Comparison of ENCODE assay signal across 2 cellular contexts in genomic region chr7:55086413-55087201, GRCh38.
TF ChIP-seq lines count a peak whose summit lies in the region.

No MANE protein-coding gene starts in this region.

TF ChIP-seq in GM12878, 131 proteins besides CTCF, POLR2A, EP300 and RAD21 (continued from another document and continues in another):
- no peak for TF ChIP-seq ELK1 (IDR thresholded peaks at IDR 0.05; ENCODE audit: low read depth, low read length)
- TF ChIP-seq IKZF1 (conservative IDR thresholded peaks at IDR 0.05) = peak; percentile 97
- no peak for TF ChIP-seq SIX5 (IDR thresholded peaks at IDR 0.05; ENCODE audit: low read depth, low read length, severe bottlenecking)
- TF ChIP-seq HCFC1 (IDR thresholded peaks at IDR 0.05; ENCODE audit: low read length) = no peak
- no peak for TF ChIP-seq PAX8 (IDR thresholded peaks at IDR 0.05)
- TF ChIP-seq ZNF207 (IDR thresholded peaks at IDR 0.05; ENCODE audit: borderline replicate concordance) = no peak
- TF ChIP-seq E4F1 (IDR thresholded peaks at IDR 0.05; ENCODE audit: borderline replicate concordance, partially characterized antibody) = no peak
- no peak for TF ChIP-seq FOXM1 (IDR thresholded peaks at IDR 0.05; ENCODE audit: low read depth, low read length)
- TF ChIP-seq, protein P1, sequence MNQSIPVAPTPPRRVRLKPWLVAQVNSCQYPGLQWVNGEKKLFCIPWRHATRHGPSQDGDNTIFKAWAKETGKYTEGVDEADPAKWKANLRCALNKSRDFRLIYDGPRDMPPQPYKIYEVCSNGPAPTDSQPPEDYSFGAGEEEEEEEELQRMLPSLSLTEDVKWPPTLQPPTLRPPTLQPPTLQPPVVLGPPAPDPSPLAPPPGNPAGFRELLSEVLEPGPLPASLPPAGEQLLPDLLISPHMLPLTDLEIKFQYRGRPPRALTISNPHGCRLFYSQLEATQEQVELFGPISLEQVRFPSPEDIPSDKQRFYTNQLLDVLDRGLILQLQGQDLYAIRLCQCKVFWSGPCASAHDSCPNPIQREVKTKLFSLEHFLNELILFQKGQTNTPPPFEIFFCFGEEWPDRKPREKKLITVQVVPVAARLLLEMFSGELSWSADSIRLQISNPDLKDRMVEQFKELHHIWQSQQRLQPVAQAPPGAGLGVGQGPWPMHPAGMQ (IDR thresholded peaks at IDR 0.05; ENCODE audit: borderline replicate concordance) = no peak
- TF ChIP-seq BMI1 (IDR thresholded peaks at IDR 0.05; ENCODE audit: borderline replicate concordance) = 0 out of 2 replicates have a peak, but pooled peaks have one; percentile 29
- no peak for TF ChIP-seq CEBPZ (IDR thresholded peaks at IDR 0.05; ENCODE audit: low read depth, low read length)
- TF ChIP-seq, protein P2, sequence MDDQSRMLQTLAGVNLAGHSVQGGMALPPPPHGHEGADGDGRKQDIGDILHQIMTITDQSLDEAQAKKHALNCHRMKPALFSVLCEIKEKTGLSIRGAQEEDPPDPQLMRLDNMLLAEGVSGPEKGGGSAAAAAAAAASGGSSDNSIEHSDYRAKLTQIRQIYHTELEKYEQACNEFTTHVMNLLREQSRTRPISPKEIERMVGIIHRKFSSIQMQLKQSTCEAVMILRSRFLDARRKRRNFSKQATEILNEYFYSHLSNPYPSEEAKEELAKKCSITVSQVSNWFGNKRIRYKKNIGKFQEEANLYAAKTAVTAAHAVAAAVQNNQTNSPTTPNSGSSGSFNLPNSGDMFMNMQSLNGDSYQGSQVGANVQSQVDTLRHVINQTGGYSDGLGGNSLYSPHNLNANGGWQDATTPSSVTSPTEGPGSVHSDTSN (IDR thresholded peaks at IDR 0.05; ENCODE audit: insufficient replicate concordance, low read depth, low read length) = no peak
- TF ChIP-seq SRF (IDR thresholded peaks at IDR 0.05; ENCODE audit: low read depth in 2 of 2, low read length in 2 of 2) = no peak
- no peak for TF ChIP-seq NFYA (IDR thresholded peaks at IDR 0.05; ENCODE audit: borderline replicate concordance, low read depth, low read length)
- TF ChIP-seq KLF5 (IDR thresholded peaks at IDR 0.05; ENCODE audit: partially characterized antibody) = no peak
- TF ChIP-seq BRCA1 (IDR thresholded peaks at IDR 0.05; ENCODE audit: low read depth, low read length) = no peak
- TF ChIP-seq PML (IDR thresholded peaks at IDR 0.05; ENCODE audit: low read length) = no peak
- TF ChIP-seq POLR2AphosphoS5 (IDR thresholded peaks at IDR 0.05; ENCODE audit: low read length) = no peak
- no peak for TF ChIP-seq NRF1 (conservative IDR thresholded peaks at IDR 0.05; ENCODE audit: low read depth, low read length)
- 0 out of 2 replicates have a peak, but pooled peaks have one; percentile 13 for TF ChIP-seq CHD2 (IDR thresholded peaks at IDR 0.05; ENCODE audit: borderline replicate concordance, low read depth, low read length)
- no peak for TF ChIP-seq POU2F2 (IDR thresholded peaks at IDR 0.05; ENCODE audit: borderline replicate concordance, low read depth, low read length)

TF ChIP-seq in HepG2, 621 proteins besides CTCF, POLR2A, EP300 and RAD21 (continued from another document and continues in another):
- TF ChIP-seq, protein P3, sequence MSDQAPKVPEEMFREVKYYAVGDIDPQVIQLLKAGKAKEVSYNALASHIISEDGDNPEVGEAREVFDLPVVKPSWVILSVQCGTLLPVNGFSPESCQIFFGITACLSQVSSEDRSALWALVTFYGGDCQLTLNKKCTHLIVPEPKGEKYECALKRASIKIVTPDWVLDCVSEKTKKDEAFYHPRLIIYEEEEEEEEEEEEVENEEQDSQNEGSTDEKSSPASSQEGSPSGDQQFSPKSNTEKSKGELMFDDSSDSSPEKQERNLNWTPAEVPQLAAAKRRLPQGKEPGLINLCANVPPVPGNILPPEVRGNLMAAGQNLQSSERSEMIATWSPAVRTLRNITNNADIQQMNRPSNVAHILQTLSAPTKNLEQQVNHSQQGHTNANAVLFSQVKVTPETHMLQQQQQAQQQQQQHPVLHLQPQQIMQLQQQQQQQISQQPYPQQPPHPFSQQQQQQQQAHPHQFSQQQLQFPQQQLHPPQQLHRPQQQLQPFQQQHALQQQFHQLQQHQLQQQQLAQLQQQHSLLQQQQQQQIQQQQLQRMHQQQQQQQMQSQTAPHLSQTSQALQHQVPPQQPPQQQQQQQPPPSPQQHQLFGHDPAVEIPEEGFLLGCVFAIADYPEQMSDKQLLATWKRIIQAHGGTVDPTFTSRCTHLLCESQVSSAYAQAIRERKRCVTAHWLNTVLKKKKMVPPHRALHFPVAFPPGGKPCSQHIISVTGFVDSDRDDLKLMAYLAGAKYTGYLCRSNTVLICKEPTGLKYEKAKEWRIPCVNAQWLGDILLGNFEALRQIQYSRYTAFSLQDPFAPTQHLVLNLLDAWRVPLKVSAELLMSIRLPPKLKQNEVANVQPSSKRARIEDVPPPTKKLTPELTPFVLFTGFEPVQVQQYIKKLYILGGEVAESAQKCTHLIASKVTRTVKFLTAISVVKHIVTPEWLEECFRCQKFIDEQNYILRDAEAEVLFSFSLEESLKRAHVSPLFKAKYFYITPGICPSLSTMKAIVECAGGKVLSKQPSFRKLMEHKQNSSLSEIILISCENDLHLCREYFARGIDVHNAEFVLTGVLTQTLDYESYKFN (CRISPR knock-in tag; conservative IDR thresholded peaks at IDR 0.05) = peak; percentile 39; the same call in 1 of the 2 replicates
- TF ChIP-seq TOPORS (CRISPR knock-in tag; IDR thresholded peaks at IDR 0.05) (no peak), SUZ12 (IDR thresholded peaks at IDR 0.05; ENCODE audit: low read depth, low read length) (no peak), FOXA3 (CRISPR knock-in tag; IDR thresholded peaks at IDR 0.05) (peak; percentile 61), GLI4 (CRISPR knock-in tag; IDR thresholded peaks at IDR 0.05; ENCODE audit: borderline replicate concordance) (no peak), TOE1 (CRISPR knock-in tag; IDR thresholded peaks at IDR 0.05) (no peak), ZBTB21 (CRISPR knock-in tag; IDR thresholded peaks at IDR 0.05) (no peak), GPN1 (CRISPR knock-in tag; IDR thresholded peaks at IDR 0.05; ENCODE audit: borderline replicate concordance) (no peak), SP5 (CRISPR knock-in tag; IDR thresholded peaks at IDR 0.05; ENCODE audit: borderline replicate concordance, low read depth) (peak; percentile 41; the same call in 1 of the 2 replicates), ZNF234 (CRISPR knock-in tag; conservative IDR thresholded peaks at IDR 0.05) (no peak), RELA (CRISPR knock-in tag; IDR thresholded peaks at IDR 0.05) (no peak), PRDM4 (CRISPR knock-in tag; IDR thresholded peaks at IDR 0.05; ENCODE audit: borderline replicate concordance) (no peak), ARID2 (CRISPR knock-in tag; IDR thresholded peaks at IDR 0.05; ENCODE audit: borderline replicate concordance) (no peak), PPARG (CRISPR knock-in tag; conservative IDR thresholded peaks at IDR 0.05) (0 out of 2 replicates have a peak, but pooled peaks have one; percentile 24), PCBP1 (IDR thresholded peaks at IDR 0.05; ENCODE audit: borderline replicate concordance, low read depth, low read length) (no peak), SALL2 (CRISPR knock-in tag; IDR thresholded peaks at IDR 0.05) (no peak), CERS6 (CRISPR knock-in tag; IDR thresholded peaks at IDR 0.05) (no peak), TP53 (CRISPR knock-in tag; conservative IDR thresholded peaks at IDR 0.05) (no peak), ZNF678 (CRISPR knock-in tag; IDR thresholded peaks at IDR 0.05) (no peak), ZFP62 (CRISPR knock-in tag; IDR thresholded peaks at IDR 0.05) (no peak), RARA (CRISPR knock-in tag; IDR thresholded peaks at IDR 0.05) (peak; percentile 71)
- TF ChIP-seq, protein P4, sequence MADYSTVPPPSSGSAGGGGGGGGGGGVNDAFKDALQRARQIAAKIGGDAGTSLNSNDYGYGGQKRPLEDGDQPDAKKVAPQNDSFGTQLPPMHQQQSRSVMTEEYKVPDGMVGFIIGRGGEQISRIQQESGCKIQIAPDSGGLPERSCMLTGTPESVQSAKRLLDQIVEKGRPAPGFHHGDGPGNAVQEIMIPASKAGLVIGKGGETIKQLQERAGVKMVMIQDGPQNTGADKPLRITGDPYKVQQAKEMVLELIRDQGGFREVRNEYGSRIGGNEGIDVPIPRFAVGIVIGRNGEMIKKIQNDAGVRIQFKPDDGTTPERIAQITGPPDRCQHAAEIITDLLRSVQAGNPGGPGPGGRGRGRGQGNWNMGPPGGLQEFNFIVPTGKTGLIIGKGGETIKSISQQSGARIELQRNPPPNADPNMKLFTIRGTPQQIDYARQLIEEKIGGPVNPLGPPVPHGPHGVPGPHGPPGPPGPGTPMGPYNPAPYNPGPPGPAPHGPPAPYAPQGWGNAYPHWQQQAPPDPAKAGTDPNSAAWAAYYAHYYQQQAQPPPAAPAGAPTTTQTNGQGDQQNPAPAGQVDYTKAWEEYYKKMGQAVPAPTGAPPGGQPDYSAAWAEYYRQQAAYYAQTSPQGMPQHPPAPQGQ (CRISPR knock-in tag; IDR thresholded peaks at IDR 0.05; ENCODE audit: borderline replicate concordance) = no peak
- TF ChIP-seq, protein P5, sequence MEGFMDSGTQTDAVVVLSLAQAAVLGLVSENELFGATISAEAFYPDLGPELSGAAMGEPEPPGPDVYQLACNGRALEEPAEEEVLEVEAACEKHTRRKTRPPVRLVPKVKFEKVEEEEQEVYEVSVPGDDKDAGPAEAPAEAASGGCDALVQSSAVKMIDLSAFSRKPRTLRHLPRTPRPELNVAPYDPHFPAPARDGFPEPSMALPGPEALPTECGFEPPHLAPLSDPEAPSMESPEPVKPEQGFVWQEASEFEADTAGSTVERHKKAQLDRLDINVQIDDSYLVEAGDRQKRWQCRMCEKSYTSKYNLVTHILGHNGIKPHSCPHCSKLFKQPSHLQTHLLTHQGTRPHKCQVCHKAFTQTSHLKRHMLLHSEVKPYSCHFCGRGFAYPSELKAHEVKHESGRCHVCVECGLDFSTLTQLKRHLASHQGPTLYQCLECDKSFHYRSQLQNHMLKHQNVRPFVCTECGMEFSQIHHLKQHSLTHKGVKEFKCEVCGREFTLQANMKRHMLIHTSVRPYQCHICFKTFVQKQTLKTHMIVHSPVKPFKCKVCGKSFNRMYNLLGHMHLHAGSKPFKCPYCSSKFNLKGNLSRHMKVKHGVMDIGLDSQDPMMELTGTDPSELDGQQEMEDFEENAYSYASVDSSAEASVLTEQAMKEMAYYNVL (CRISPR knock-in tag; IDR thresholded peaks at IDR 0.05; ENCODE audit: borderline replicate concordance) = no peak
- TF ChIP-seq, protein P6, sequence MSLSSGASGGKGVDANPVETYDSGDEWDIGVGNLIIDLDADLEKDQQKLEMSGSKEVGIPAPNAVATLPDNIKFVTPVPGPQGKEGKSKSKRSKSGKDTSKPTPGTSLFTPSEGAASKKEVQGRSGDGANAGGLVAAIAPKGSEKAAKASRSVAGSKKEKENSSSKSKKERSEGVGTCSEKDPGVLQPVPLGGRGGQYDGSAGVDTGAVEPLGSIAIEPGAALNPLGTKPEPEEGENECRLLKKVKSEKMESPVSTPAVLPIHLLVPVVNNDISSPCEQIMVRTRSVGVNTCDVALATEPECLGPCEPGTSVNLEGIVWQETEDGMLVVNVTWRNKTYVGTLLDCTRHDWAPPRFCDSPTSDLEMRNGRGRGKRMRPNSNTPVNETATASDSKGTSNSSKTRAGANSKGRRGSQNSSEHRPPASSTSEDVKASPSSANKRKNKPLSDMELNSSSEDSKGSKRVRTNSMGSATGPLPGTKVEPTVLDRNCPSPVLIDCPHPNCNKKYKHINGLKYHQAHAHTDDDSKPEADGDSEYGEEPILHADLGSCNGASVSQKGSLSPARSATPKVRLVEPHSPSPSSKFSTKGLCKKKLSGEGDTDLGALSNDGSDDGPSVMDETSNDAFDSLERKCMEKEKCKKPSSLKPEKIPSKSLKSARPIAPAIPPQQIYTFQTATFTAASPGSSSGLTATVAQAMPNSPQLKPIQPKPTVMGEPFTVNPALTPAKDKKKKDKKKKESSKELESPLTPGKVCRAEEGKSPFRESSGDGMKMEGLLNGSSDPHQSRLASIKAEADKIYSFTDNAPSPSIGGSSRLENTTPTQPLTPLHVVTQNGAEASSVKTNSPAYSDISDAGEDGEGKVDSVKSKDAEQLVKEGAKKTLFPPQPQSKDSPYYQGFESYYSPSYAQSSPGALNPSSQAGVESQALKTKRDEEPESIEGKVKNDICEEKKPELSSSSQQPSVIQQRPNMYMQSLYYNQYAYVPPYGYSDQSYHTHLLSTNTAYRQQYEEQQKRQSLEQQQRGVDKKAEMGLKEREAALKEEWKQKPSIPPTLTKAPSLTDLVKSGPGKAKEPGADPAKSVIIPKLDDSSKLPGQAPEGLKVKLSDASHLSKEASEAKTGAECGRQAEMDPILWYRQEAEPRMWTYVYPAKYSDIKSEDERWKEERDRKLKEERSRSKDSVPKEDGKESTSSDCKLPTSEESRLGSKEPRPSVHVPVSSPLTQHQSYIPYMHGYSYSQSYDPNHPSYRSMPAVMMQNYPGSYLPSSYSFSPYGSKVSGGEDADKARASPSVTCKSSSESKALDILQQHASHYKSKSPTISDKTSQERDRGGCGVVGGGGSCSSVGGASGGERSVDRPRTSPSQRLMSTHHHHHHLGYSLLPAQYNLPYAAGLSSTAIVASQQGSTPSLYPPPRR (CRISPR knock-in tag; IDR thresholded peaks at IDR 0.05; ENCODE audit: borderline replicate concordance) = peak; percentile 80; the same call in 1 of the 2 replicates
